ENCODE assay signal across 10 cellular contexts in genomic region chr2:46171441-46171953, GRCh38.
DNase-seq lines count a peak whose midpoint lies in the region; ATAC-seq, FAIRE-seq and TF ChIP-seq lines count a peak whose summit lies in the region.
"Had no signal": no experiment of that assay in that cellular context is flagged by ENCODE, and none has a peak within 500 bp of the region (broad histone marks: within the 10 kb centered on the region; RNA-seq: fewer than 3 reads in every experiment).

No MANE protein-coding gene starts in this region.

- peaks cover under 1% of the 10 kb centered on the region; the same call in 1 of the 2 replicates for H3K9me2 ChIP-seq in GM23338 (ENCODE audit: insufficient read depth)

- H3K36me3 Mint-ChIP-seq in GM23338 (ENCODE audit: low read depth), result no peaks in the 10 kb centered on the region

- no peak overlapping the region for H3K27ac ChIP-seq in GM23338 (ENCODE audit: low read depth)

- H3K4me3 ChIP-seq in GM23338 (no peak overlapping the region), fibroblast of pulmonary artery (replicated peaks; ENCODE audit: low read depth, low read length) (no peak overlapping the region)

- DNase-seq in GM23338 (ENCODE audit: low spot score) (no peak), RCC 7860 (ENCODE audit: low spot score) (peak; percentile 58), fibroblast of pulmonary artery (ENCODE audit: low read depth) (peak; percentile 79), retina (peak; percentile 56), GM19239 (ENCODE audit: insufficient read length, low spot score) (no peak)
- DNase-seq in activated T-cell treated with anti-CD3 and anti-CD28 coated beads, Interleukin-2, amount 50 U/mL, for 48 hours, result no peak
- DNase-seq: activated naive CD4-positive, alpha-beta T cell treated with anti-CD3 and anti-CD28 coated beads for 36 hours; SHP77 had no signal

- H3K4me3 Mint-ChIP-seq in GM23338, result no peak overlapping the region
- H3K4me3 Mint-ChIP-seq: activated naive CD4-positive, alpha-beta T cell treated with anti-CD3 and anti-CD28 coated beads for 36 hours had no signal

- no peaks in the 10 kb centered on the region; the same call in 2 of the 3 replicates for H3K9me3 Mint-ChIP-seq in GM23338
- H3K9me3 Mint-ChIP-seq: activated naive CD4-positive, alpha-beta T cell treated with anti-CD3 and anti-CD28 coated beads for 36 hours had no signal

- peaks cover 9% of the 10 kb centered on the region for H3K4me1 ChIP-seq in GM23338 (ENCODE audit: insufficient read depth)

- peak; percentile 52 for ATAC-seq in GM23338
- ATAC-seq in GM18511 (IDR thresholded peaks at IDR 0.05; ENCODE audit: unreplicated experiment), result no peak
- no peak for ATAC-seq in GM19467 (IDR thresholded peaks at IDR 0.05; ENCODE audit: unreplicated experiment)

- H3K27ac Mint-ChIP-seq in GM23338, result no peak overlapping the region; the same call in 1 of the 2 replicates
- H3K27ac Mint-ChIP-seq: activated naive CD4-positive, alpha-beta T cell treated with anti-CD3 and anti-CD28 coated beads for 36 hours had no signal

- H4K20me1 ChIP-seq in GM23338 (replicated peaks; ENCODE audit: insufficient read depth), result no peaks in the 10 kb centered on the region

- no peaks in the 10 kb centered on the region for H3K27me3 ChIP-seq in GM23338 (ENCODE audit: insufficient read depth)

- H3K27me3 Mint-ChIP-seq in GM23338 (ENCODE audit: insufficient read depth, low read depth, poor library complexity), result peaks cover 2% of the 10 kb centered on the region

- peaks cover 23% of the 10 kb centered on the region for H3K4me1 Mint-ChIP-seq in GM23338

- no peaks in the 10 kb centered on the region for H3K79me2 ChIP-seq in GM23338 (replicated peaks; ENCODE audit: insufficient read depth)

- no peak overlapping the region for H2AFZ ChIP-seq in GM23338

- no peaks in the 10 kb centered on the region for H3F3A ChIP-seq in GM23338 (replicated peaks; ENCODE audit: low read depth)

- TF ChIP-seq CTCF in GM23338 (conservative IDR thresholded peaks at IDR 0.05; ENCODE audit: low read depth in 2 of 2) (no peak), fibroblast of pulmonary artery (IDR thresholded peaks at IDR 0.05; ENCODE audit: low read length, missing control alignments) (no peak)

- FAIRE-seq in RCC 7860 (lab: Jason Lieb, UNC) (no peak), GM19239 (lab: Jason Lieb, UNC) (no peak)

- no peaks in the 10 kb centered on the region for H3K36me3 ChIP-seq in GM23338 (ENCODE audit: insufficient read depth)

- H3K4me2 ChIP-seq in GM23338, result no peak overlapping the region

TF ChIP-seq in GM23338, 12 proteins besides CTCF, POLR2A, EP300 and RAD21:
- TF ChIP-seq POLR2AphosphoS5 (IDR thresholded peaks at IDR 0.05; ENCODE audit: low read depth), result no peak
- no peak for TF ChIP-seq STAT1 (IDR thresholded peaks at IDR 0.05; ENCODE audit: unreplicated experiment)
- no peak for TF ChIP-seq EZH2 (IDR thresholded peaks at IDR 0.05; ENCODE audit: low read depth, unreplicated experiment)
- TF ChIP-seq ZNF331 (CRISPR knock-in tag; IDR thresholded peaks at IDR 0.05; ENCODE audit: low read depth), result no peak
- TF ChIP-seq ZNF462 (CRISPR knock-in tag; IDR thresholded peaks at IDR 0.05), result no peak
- no peak for TF ChIP-seq CREB1 (CRISPR knock-in tag; IDR thresholded peaks at IDR 0.05; ENCODE audit: low read depth)
- TF ChIP-seq JUNB (IDR thresholded peaks at IDR 0.05; ENCODE audit: unreplicated experiment), result no peak
- no peak for TF ChIP-seq NANOG (IDR thresholded peaks at IDR 0.05; ENCODE audit: borderline replicate concordance)
- no peak for TF ChIP-seq EZH2phosphoT487 (IDR thresholded peaks at IDR 0.05; ENCODE audit: unreplicated experiment)
- no peak for TF ChIP-seq ZNF114 (CRISPR knock-in tag; IDR thresholded peaks at IDR 0.05)
- TF ChIP-seq REST (IDR thresholded peaks at IDR 0.05; ENCODE audit: unreplicated experiment), result no peak

Comparison
In these comparisons a context has a peak if more than half of its experiments do, and no peak if none do; other contexts are left out.
1. DNase-seq: peak in RCC 7860 (single experiment), fibroblast of pulmonary artery (single experiment) and retina (single experiment); none in GM23338 (single experiment), GM19239 (single experiment) and activated T-cell treated with anti-CD3 and anti-CD28 coated beads, Interleukin-2, amount 50 U/mL, for 48 hours (0 of 2).